Comparison of ENCODE assay signal across 1 cellular context in the genomic region with DNA sequence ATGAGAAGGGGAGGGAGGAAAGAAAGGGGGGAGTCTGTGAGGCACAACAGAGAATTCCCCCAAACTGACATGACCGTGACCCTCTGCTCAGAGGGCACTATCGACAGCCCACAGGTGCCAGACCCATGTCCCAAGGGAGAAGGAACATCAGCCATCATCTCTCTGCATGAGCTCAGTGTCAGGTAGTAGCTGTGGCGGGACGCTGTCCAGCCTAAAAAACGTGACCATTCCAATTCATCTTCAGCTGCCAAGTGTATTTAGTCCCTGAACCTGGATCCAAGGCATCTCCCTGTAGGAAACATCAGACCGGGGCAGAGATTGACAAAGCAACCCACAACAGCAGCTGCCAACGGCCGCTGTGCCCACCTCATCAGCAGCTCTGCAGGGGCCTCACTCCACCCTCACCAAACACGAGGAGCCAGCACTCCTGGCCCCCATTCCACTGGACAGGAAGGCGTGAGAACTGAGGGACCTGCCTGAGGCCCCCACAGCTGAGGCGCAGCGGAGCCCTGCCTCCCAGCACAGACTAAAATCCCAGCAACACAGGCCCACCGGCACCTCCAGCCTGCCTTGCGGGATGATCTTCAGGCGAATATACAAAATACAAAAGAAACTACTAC.
TF ChIP-seq lines count a peak whose summit lies in the region.

No MANE protein-coding gene starts in this region.

TF ChIP-seq in K562, 482 proteins besides CTCF, POLR2A, EP300 and RAD21:
- no peak for TF ChIP-seq SMAD3 (CRISPR knock-in tag; conservative IDR thresholded peaks at IDR 0.05)
- TF ChIP-seq CHCHD3 (CRISPR knock-in tag; IDR thresholded peaks at IDR 0.05), result no peak
- no peak for TF ChIP-seq ZC3H8 (IDR thresholded peaks at IDR 0.05)
- TF ChIP-seq, protein P1, sequence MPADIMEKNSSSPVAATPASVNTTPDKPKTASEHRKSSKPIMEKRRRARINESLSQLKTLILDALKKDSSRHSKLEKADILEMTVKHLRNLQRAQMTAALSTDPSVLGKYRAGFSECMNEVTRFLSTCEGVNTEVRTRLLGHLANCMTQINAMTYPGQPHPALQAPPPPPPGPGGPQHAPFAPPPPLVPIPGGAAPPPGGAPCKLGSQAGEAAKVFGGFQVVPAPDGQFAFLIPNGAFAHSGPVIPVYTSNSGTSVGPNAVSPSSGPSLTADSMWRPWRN (IDR thresholded peaks at IDR 0.05; ENCODE audit: low read depth), result no peak
- no peak for TF ChIP-seq ZNF707 (CRISPR knock-in tag; conservative IDR thresholded peaks at IDR 0.05)
- TF ChIP-seq ZNF311 (CRISPR knock-in tag; IDR thresholded peaks at IDR 0.05), result no peak
- TF ChIP-seq CREB1 (IDR thresholded peaks at IDR 0.05), result no peak
- TF ChIP-seq CREB1 (CRISPR knock-in tag; IDR thresholded peaks at IDR 0.05), result no peak
- no peak for TF ChIP-seq JUN (IDR thresholded peaks at IDR 0.05; ENCODE audit: borderline replicate concordance, low read depth, low read length)
- TF ChIP-seq JUN (CRISPR knock-in tag; IDR thresholded peaks at IDR 0.05; ENCODE audit: borderline replicate concordance), result no peak
- TF ChIP-seq CHD4 (IDR thresholded peaks at IDR 0.05; ENCODE audit: insufficient read depth, insufficient replicate concordance, low read depth, low read length, poor library complexity, severe bottlenecking), result no peak
- no peak for TF ChIP-seq ZNF140 (CRISPR knock-in tag; IDR thresholded peaks at IDR 0.05)
- no peak for TF ChIP-seq TBP (optimal IDR thresholded peaks at IDR 0.05; ENCODE audit: low read depth, low read length)
- 0 out of 2 replicates have a peak, but pooled peaks have one; percentile 27 for TF ChIP-seq RBFOX2 (IDR thresholded peaks at IDR 0.05; ENCODE audit: low read depth, low read length)
- no peak for TF ChIP-seq NFRKB (IDR thresholded peaks at IDR 0.05; ENCODE audit: low read depth)
- no peak for TF ChIP-seq POU5F1 (IDR thresholded peaks at IDR 0.05; ENCODE audit: borderline replicate concordance, low read depth, low read length, partially characterized antibody)
- TF ChIP-seq POLR2G (IDR thresholded peaks at IDR 0.05; ENCODE audit: low read depth, low read length), result peak; percentile 62
